ENCODE assay signal across 11 cellular contexts in genomic region chr20:6750438-6750837, GRCh38.
"Had no signal": no experiment of that assay in that cellular context is flagged by ENCODE, and none has a peak within 500 bp of the region (broad histone marks: within the 10 kb centered on the region; RNA-seq: fewer than 3 reads in every experiment).

No MANE protein-coding gene starts in this region.

- H3K27ac ChIP-seq: GM23248 had no signal

- H3K9me3 ChIP-seq: HAP-1 had no signal

- FAIRE-seq: H1, H54 had no signal

- DNase-seq: GM23248, GOT3, H7, H9, HCEC 1CT, HFFc6 had no signal

- H2AFZ ChIP-seq: GM23248, GM23338 had no signal

- H3K4me2 ChIP-seq: GM23338 had no signal

- H3K36me3 ChIP-seq: HAP-1 had no signal

- H3K4me1 ChIP-seq: HAP-1 had no signal

- H3K4me3 ChIP-seq: GM23248, GM23338, HAP-1 had no signal

- ATAC-seq: GM23338, HCT116 had no signal

- H3K9ac ChIP-seq: GM23248 had no signal
